9 cellular contexts compared by ENCODE assay signal in the genomic region with DNA sequence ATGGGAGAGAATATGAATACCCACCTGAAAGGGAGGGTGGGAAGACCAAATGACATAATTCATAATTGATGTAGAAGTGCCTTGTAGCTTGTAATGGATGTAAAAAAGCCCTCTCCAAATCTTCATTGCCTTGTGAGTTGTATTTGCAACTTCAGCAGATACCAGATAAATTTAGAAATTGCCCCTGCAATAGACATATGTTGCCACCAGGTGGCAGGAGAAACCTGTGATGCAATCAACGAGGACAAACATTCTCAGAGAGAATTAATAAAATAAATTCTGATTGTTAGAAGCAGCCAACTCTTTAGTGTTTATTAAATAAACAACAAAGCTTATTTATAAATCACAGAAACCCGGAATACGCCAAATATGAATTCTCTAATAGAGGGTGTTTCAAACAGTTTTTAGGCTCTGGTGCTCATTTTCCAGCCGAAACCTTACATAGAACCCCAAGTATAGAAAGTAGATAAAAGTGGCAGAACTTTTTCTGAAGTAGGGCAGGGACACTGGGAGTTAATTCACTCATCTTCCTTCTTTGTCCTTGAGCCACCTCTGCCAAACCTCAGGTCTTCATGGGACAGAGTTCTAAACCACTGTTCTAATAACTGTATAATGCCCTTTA.
DNase-seq lines count a peak whose midpoint lies in the region; ATAC-seq and TF ChIP-seq lines count a peak whose summit lies in the region.
"Had no signal": no experiment of that assay in that cellular context is flagged by ENCODE, and none has a peak within 500 bp of the region (broad histone marks: within the 10 kb centered on the region; RNA-seq: fewer than 3 reads in every experiment).

No MANE protein-coding gene starts in this region.

- H3K9me3 ChIP-seq in esophagus squamous epithelium, result no peaks in the 10 kb centered on the region

- no peak overlapping the region for H3K27ac ChIP-seq in esophagus squamous epithelium

- H3K4me3 ChIP-seq in HFF-Myc (replicated peaks; ENCODE audit: low read depth, low read length) (no peak overlapping the region), esophagus squamous epithelium (no peak overlapping the region)

- H3K4me1 Mint-ChIP-seq in osteocyte (ENCODE audit: unreplicated experiment), result no peaks in the 10 kb centered on the region

- H3K4me1 ChIP-seq in esophagus squamous epithelium, result no peaks in the 10 kb centered on the region

- intact Hi-C loops in esophagus squamous epithelium (cut with DNase I), result no loop called here

- no peaks in the 10 kb centered on the region for H3K27me3 ChIP-seq in esophagus squamous epithelium

- no peak for TF ChIP-seq POLR2A in esophagus squamous epithelium (IDR thresholded peaks at IDR 0.05)

- H3K27ac Mint-ChIP-seq in osteocyte (ENCODE audit: unreplicated experiment), result no peak overlapping the region
- H3K27ac Mint-ChIP-seq: CD4-positive, CD25-positive, alpha-beta regulatory T cell had no signal

- 42 to 46% methylated on average over 4 of the region's 4 CpGs for WGBS in esophagus squamous epithelium, 2 donors

- peaks cover 6% of the 10 kb centered on the region for H3K9me3 Mint-ChIP-seq in osteocyte (ENCODE audit: unreplicated experiment)

- H3K4me3 Mint-ChIP-seq in osteocyte (ENCODE audit: unreplicated experiment), result no peak overlapping the region
- H3K4me3 Mint-ChIP-seq: CD4-positive, CD25-positive, alpha-beta regulatory T cell had no signal

- ATAC-seq in HG03175 (IDR thresholded peaks at IDR 0.05; ENCODE audit: unreplicated experiment), result no peak

- no peaks in the 10 kb centered on the region for H3K36me3 ChIP-seq in esophagus squamous epithelium

- peak; percentile 2 for DNase-seq in NCI-H146 (lab: John Stamatoyannopoulos, UW)
- DNase-seq in NCI-H146 treated with DMSO at 0.1 percent for 48 hours (lab: John Stamatoyannopoulos, UW; ENCODE audit: unreplicated experiment), result no peak
- DNase-seq in HFF-Myc (ENCODE audit: extremely low read depth, low read depth), result no peak
- DNase-seq in RKO (ENCODE audit: low spot score), result peak; percentile 68
- DNase-seq in esophagus squamous epithelium (lab: John Stamatoyannopoulos, UW), result no peak
- no peak for DNase-seq in osteocyte (ENCODE audit: extremely low spot score, unreplicated experiment)
- DNase-seq in NK-92 (lab: John Stamatoyannopoulos, UW; ENCODE audit: unreplicated experiment), result no peak

- H3K27me3 Mint-ChIP-seq in osteocyte (ENCODE audit: unreplicated experiment), result peaks cover 18% of the 10 kb centered on the region

- H3K36me3 Mint-ChIP-seq in osteocyte (ENCODE audit: unreplicated experiment), result peaks cover 4% of the 10 kb centered on the region
- H3K36me3 Mint-ChIP-seq: CD4-positive, CD25-positive, alpha-beta regulatory T cell had no signal

- TF ChIP-seq CTCF in HFF-Myc (IDR thresholded peaks at IDR 0.05; ENCODE audit: low read depth, low read length, missing control alignments) (peak; percentile 77), esophagus squamous epithelium (IDR thresholded peaks at IDR 0.05) (peak in 5 of 6 experiments; percentile 54 to 85 (median 69)), osteocyte (IDR thresholded peaks at IDR 0.05) (peak; percentile 86)

Comparison
In these comparisons a context has a peak if more than half of its experiments do, and no peak if none do; other contexts are left out.
1. DNase-seq: peak in NCI-H146 (single experiment) and RKO (single experiment); none in NCI-H146 treated with DMSO at 0.1 percent for 48 hours (single experiment), HFF-Myc (single experiment), esophagus squamous epithelium (single experiment), osteocyte (single experiment) and NK-92 (single experiment).
2. Peak in every context shown above with its lines, with median percentiles within 50 percentile points of each other: CTCF ChIP-seq.